14 cellular contexts compared by ENCODE assay signal in genomic region chr17:61015966-61016365, GRCh38.
DNase-seq lines count a peak whose midpoint lies in the region; ATAC-seq and TF ChIP-seq lines count a peak whose summit lies in the region.
"Had no signal": no experiment of that assay in that cellular context is flagged by ENCODE, and none has a peak within 500 bp of the region (broad histone marks: within the 10 kb centered on the region; RNA-seq: fewer than 3 reads in every experiment).

No MANE protein-coding gene starts in this region.

- no peaks in the 10 kb centered on the region for H3K4me1 ChIP-seq in upper lobe of right lung

- H3K27ac ChIP-seq in upper lobe of right lung, result peak overlapping the region; percentile 5

- no peaks in the 10 kb centered on the region for H3K9me3 ChIP-seq in upper lobe of right lung

- no peak for ATAC-seq in upper lobe of right lung
- ATAC-seq: Panc1 had no signal

- DNase-seq in EH (ENCODE audit: low read depth), result peak; percentile 7
- peak; percentile 21 for DNase-seq in SK-N-DZ (ENCODE audit: low spot score)
- DNase-seq in fibroblast of the aortic adventitia (ENCODE audit: low read depth), result peak; percentile 19
- DNase-seq in upper lobe of right lung, result no peak
- no peak for DNase-seq in effector CD8-positive, alpha-beta T cell (lab: John Stamatoyannopoulos, UW)
- no peak for DNase-seq in iPS-NIHi7 (ENCODE audit: extremely low spot score)
- DNase-seq in SKM-1 treated with dmso at 0.1 percent for 144 hours (lab: John Stamatoyannopoulos, UW; ENCODE audit: unreplicated experiment), result no peak
- DNase-seq: CD4-positive, CD25-positive, alpha-beta regulatory T cell; Kasumi-1; NCI-H1105 treated with DMSO at 0.1 percent for 48 hours; NCI-H187; NCI-H774; Right ventricle myocardium superior had no signal

- intact Hi-C loops in upper lobe of right lung (cut with DNase I), result no loop called here

- H3K4me3 ChIP-seq in fibroblast of the aortic adventitia (ENCODE audit: low read depth, low read length), result no peak overlapping the region
- H3K4me3 ChIP-seq in upper lobe of right lung, result no peak overlapping the region

- no peaks in the 10 kb centered on the region for H3K36me3 ChIP-seq in upper lobe of right lung

- H3K27me3 ChIP-seq in upper lobe of right lung, result no peaks in the 10 kb centered on the region

- TF ChIP-seq CTCF in fibroblast of the aortic adventitia (IDR thresholded peaks at IDR 0.05; ENCODE audit: insufficient read depth, low read length) (no peak), upper lobe of right lung (IDR thresholded peaks at IDR 0.05) (no peak)

Comparison
In these comparisons a context has a peak if more than half of its experiments do, and no peak if none do; other contexts are left out.
1. DNase-seq: peak in EH (single experiment), SK-N-DZ (single experiment) and fibroblast of the aortic adventitia (single experiment); none in upper lobe of right lung (single experiment), effector CD8-positive, alpha-beta T cell (single experiment), iPS-NIHi7 (single experiment) and SKM-1 treated with dmso at 0.1 percent for 144 hours (single experiment).